Comparison of ENCODE assay signal across 31 cellular contexts in the genomic region with DNA sequence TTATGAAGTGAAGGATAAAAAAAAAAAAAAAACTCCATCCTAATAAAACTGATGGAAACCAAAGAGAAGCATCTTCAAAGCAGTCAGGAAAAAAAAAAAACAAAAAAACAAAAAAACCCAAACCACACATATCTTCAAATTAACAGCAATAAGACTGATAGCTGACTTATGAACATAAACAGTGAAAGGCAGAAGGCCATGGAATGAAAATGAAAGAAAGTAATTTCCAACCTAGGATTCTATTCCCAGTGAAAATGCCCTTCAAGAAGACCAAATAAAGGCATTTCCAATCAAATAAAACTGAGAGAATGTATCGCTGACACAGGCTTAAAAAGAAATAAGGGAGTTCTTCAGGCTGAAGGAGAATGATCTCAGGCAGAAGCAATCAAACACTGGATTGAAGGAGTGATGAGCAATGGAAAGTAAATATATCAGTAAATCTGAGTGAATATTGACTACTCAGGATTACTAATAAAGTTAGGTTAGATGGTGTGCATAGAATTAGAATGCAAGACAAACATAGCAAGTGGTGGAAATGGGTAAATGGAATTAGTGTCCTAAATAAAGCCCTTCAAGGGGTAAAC.
"Had no signal": no experiment of that assay in that cellular context is flagged by ENCODE, and none has a peak within 500 bp of the region (broad histone marks: within the 10 kb centered on the region; RNA-seq: fewer than 3 reads in every experiment).

No MANE protein-coding gene starts in this region.

- H3K27ac Mint-ChIP-seq: naive B cell; natural killer cell; nephron; neural progenitor cell; progenitor cell of endocrine pancreas; stimulated activated memory B cell treated with anti-CD40 and anti-IgM and Interleukin-4, amounts not matched to agents 10 μg/mL and 1 μg/mL and 100 μg/mL, for 72 hours; stimulated activated naive CD8-positive, alpha-beta T cell treated with anti-CD3 and anti-CD28 coated beads, Interleukin-15, amount 100 ng/mL, for 72 hours; type B pancreatic cell had no signal

- ATAC-seq: natural killer cell; psoas muscle; right cardiac atrium; sciatic nerve; stimulated activated memory B cell treated with anti-CD40 and anti-IgM and Interleukin-4, amounts not matched to agents 10 μg/mL and 1 μg/mL and 100 μg/mL, for 72 hours; stimulated activated naive CD8-positive, alpha-beta T cell treated with anti-CD3 and anti-CD28 coated beads, Interleukin-15, amount 100 ng/mL, for 72 hours; stimulated activated naive CD8-positive, alpha-beta T cell treated with anti-CD3 and anti-CD28 coated beads, Interleukin-15, Interleukin-2, amounts not matched to agents 100 U/mL and 50 U/mL, for 24 hours; upper lobe of right lung had no signal

- DNase-seq: naive B cell; natural killer cell; occipital lobe; ovary; posterior cingulate gyrus; psoas muscle; right cardiac atrium; spleen; stimulated activated CD4-positive, alpha-beta T cell treated with anti-CD3 and anti-CD28 coated beads, Interleukin-12 subunit alpha, Interleukin-12 subunit beta, amount 100 ng/mL, for 4 hours; stimulated activated CD4-positive, alpha-beta T cell treated with anti-CD3 and anti-CD28 coated beads, Interleukin-1b, Interleukin-23, amount 100 ng/mL, for 48 hours; stimulated activated CD4-positive, alpha-beta T cell treated with anti-CD3 and anti-CD28 coated beads, Interleukin-4, amount 100 ng/mL, for 1 hour; stimulated activated CD4-positive, alpha-beta T cell treated with anti-CD3 and anti-CD28 coated beads, Interleukin-4, amount 100 ng/mL, for 4 hours; stimulated activated CD8-positive, alpha-beta memory T cell treated with anti-CD3 and anti-CD28 coated beads, Interleukin-4, amount 100 ng/mL, for 48 hours; stimulated activated naive CD4-positive, alpha-beta T cell; stimulated activated naive CD8-positive, alpha-beta T cell treated with anti-CD3 and anti-CD28 coated beads, Interleukin-15, amount 100 ng/mL, for 72 hours; stimulated activated naive CD8-positive, alpha-beta T cell treated with anti-CD3 and anti-CD28 coated beads, Interleukin-15, Interleukin-2, amounts not matched to agents 100 U/mL and 50 U/mL, for 24 hours; substantia nigra; testis; tibial artery; transverse colon; upper lobe of right lung; uterus had no signal

- H3K9me3 Mint-ChIP-seq: natural killer cell; neural progenitor cell; stimulated activated naive CD8-positive, alpha-beta T cell treated with anti-CD3 and anti-CD28 coated beads, Interleukin-15, amount 100 ng/mL, for 72 hours; type B pancreatic cell had no signal

- H3K9ac ChIP-seq: neural progenitor cell, parathyroid adenoma had no signal

- H3K36me3 ChIP-seq: neural progenitor cell, ovary, spleen, tibial artery, transverse colon, upper lobe of right lung, uterus had no signal

- H3K27ac ChIP-seq: neural progenitor cell, ovary, parathyroid adenoma, psoas muscle, skin epidermis, spleen, testis, tibial artery, transverse colon, upper lobe of right lung, uterus had no signal

- H3K27me3 ChIP-seq: neural progenitor cell, ovary, testis, uterus had no signal

- H3K36me3 Mint-ChIP-seq: naive B cell; natural killer cell; neural progenitor cell; stimulated activated memory B cell treated with anti-CD40 and anti-IgM and Interleukin-4, amounts not matched to agents 10 μg/mL and 1 μg/mL and 100 μg/mL, for 72 hours; type B pancreatic cell had no signal

- H3K4me1 Mint-ChIP-seq: nephron had no signal

- H3K4me3 ChIP-seq: neural progenitor cell, ovary, psoas muscle, skin epidermis, smooth muscle cell, spleen, testis, tibial artery, transverse colon, upper lobe of right lung, uterus had no signal

- H3K4me2 ChIP-seq: neural progenitor cell, smooth muscle cell had no signal

- H3K79me2 ChIP-seq: parathyroid adenoma had no signal

- H3K4me3 Mint-ChIP-seq: naive B cell; natural killer cell; nephron; neural progenitor cell; stimulated activated memory B cell treated with anti-CD40 and anti-IgM and Interleukin-4, amounts not matched to agents 10 μg/mL and 1 μg/mL and 100 μg/mL, for 72 hours; stimulated activated naive CD8-positive, alpha-beta T cell treated with anti-CD3 and anti-CD28 coated beads, Interleukin-15, amount 100 ng/mL, for 72 hours; type B pancreatic cell had no signal

- H2AFZ ChIP-seq: neural progenitor cell, parathyroid adenoma had no signal

- H3K9me3 ChIP-seq: ovary, psoas muscle, spleen, testis, tibial artery, transverse colon, upper lobe of right lung, uterus had no signal

- H3K4me1 ChIP-seq: parathyroid adenoma, psoas muscle, testis, tibial artery, transverse colon, upper lobe of right lung, uterus had no signal
